ENCODE assay signal across 8 cellular contexts in the genomic region with DNA sequence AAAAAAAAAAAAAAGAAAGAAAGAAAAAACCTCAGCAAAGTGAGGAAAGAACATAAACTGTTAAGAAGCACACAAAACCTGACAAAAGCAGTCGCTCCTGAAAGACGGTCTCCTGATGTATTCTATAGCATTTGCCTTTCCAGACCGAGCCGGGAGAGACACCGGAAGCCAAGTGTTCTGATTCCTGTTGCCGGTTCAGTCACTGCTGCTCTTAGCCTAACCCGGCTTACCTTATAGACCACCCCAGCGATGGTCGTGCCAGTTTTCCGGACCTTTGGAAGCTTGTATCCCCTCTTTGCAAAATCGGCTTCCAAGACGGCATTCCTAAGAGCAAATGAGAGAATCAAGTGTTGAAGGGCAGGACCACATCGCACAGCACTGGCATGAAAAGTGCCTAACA. TPM values are rescaled to one million over a fixed set of nuclear protein-coding genes. Genes with fewer than 3 reads are reported as not detected.
DNase-seq lines count a peak whose midpoint lies in the region; ATAC-seq and TF ChIP-seq lines count a peak whose summit lies in the region.
"Had no signal": no experiment of that assay in that cellular context is flagged by ENCODE, and none has a peak within 500 bp of the region (broad histone marks: within the 10 kb centered on the region; RNA-seq: fewer than 3 reads in every experiment).

No MANE protein-coding gene starts in this region.

- no peaks in the 10 kb centered on the region for H3K27me3 Mint-ChIP-seq in WTC11 (ENCODE audit: low read depth)

- H3K4me3 Mint-ChIP-seq in WTC11, result peak overlapping the region; percentile 99
- peak overlapping the region; percentile 95 for H3K4me3 Mint-ChIP-seq in stimulated activated effector memory CD8-positive, alpha-beta T cell treated with anti-CD3 and anti-CD28 coated beads, Interleukin-12 subunit alpha, Interleukin-12 subunit beta, amount 100 ng/mL, for 72 hours

- no peaks in the 10 kb centered on the region for H3K9me3 ChIP-seq in iPS DF 6.9 (ENCODE audit: control insufficient read depth, insufficient read depth, low read length)

- DNase-seq in HFF-Myc (ENCODE audit: extremely low read depth, low read depth) (no peak), WTC11 (ENCODE audit: low spot score) (no peak), iPS DF 6.9 (ENCODE audit: low read depth, low spot score) (no peak), NCI-H345 (lab: John Stamatoyannopoulos, UW) (no peak), NCI-H2196 treated with DMSO at 0.1 percent for 48 hours (lab: John Stamatoyannopoulos, UW; ENCODE audit: unreplicated experiment) (no peak)
- no peak for DNase-seq in stimulated activated effector memory CD8-positive, alpha-beta T cell treated with anti-CD3 and anti-CD28 coated beads, Interleukin-12 subunit alpha, Interleukin-12 subunit beta, amount 100 ng/mL, for 72 hours (ENCODE audit: low spot score in 2 of 2)

- peaks cover 5% of the 10 kb centered on the region; the same call in 1 of the 2 replicates for H3K36me3 ChIP-seq in iPS DF 6.9 (ENCODE audit: control insufficient read depth, insufficient read depth, low read length)

- H3K27me3 ChIP-seq in iPS DF 6.9 (ENCODE audit: control insufficient read depth, insufficient read depth, low read length), result no peaks in the 10 kb centered on the region

- H3K27ac Mint-ChIP-seq in WTC11, result peak overlapping the region; percentile 98
- H3K27ac Mint-ChIP-seq in stimulated activated effector memory CD8-positive, alpha-beta T cell treated with anti-CD3 and anti-CD28 coated beads, Interleukin-12 subunit alpha, Interleukin-12 subunit beta, amount 100 ng/mL, for 72 hours, result peak overlapping the region; percentile 98

- no CpG with 5 or more reads among the region's 13 CpGs for WGBS in iPS DF 6.9 (ENCODE audit: insufficient coverage, insufficient read length)

- CTCF ChIA-PET in WTC11 (lab: Charles Lee), result interaction anchor here (0.6 to 0.9 kb wide), 3 partner anchors 74 to 961 kb away, joined by 3 read pairs; no protein-coding TSS in a partner anchor

- peaks cover 39% of the 10 kb centered on the region for H3K36me3 Mint-ChIP-seq in WTC11
- peaks cover 60% of the 10 kb centered on the region for H3K36me3 Mint-ChIP-seq in stimulated activated effector memory CD8-positive, alpha-beta T cell treated with anti-CD3 and anti-CD28 coated beads, Interleukin-12 subunit alpha, Interleukin-12 subunit beta, amount 100 ng/mL, for 72 hours

- H3K4me1 ChIP-seq in iPS DF 6.9 (ENCODE audit: control insufficient read depth, insufficient read depth, low read length), result no peaks in the 10 kb centered on the region

- H3K4me1 Mint-ChIP-seq in WTC11, result peaks cover 10% of the 10 kb centered on the region
- H3K4me1 Mint-ChIP-seq in stimulated activated effector memory CD8-positive, alpha-beta T cell treated with anti-CD3 and anti-CD28 coated beads, Interleukin-12 subunit alpha, Interleukin-12 subunit beta, amount 100 ng/mL, for 72 hours, result peaks cover 38% of the 10 kb centered on the region

- no peak for TF ChIP-seq CTCF in HFF-Myc (IDR thresholded peaks at IDR 0.05; ENCODE audit: low read depth, low read length, missing control alignments)
- TF ChIP-seq CTCF in WTC11 (IDR thresholded peaks at IDR 0.05), result no peak

- H3K9me3 Mint-ChIP-seq in WTC11, result peaks cover 4% of the 10 kb centered on the region
- H3K9me3 Mint-ChIP-seq in stimulated activated effector memory CD8-positive, alpha-beta T cell treated with anti-CD3 and anti-CD28 coated beads, Interleukin-12 subunit alpha, Interleukin-12 subunit beta, amount 100 ng/mL, for 72 hours, result no peaks in the 10 kb centered on the region

- POLR2A ChIA-PET in WTC11 (lab: Charles Lee), result no interaction called here

- H3K4me3 ChIP-seq in HFF-Myc (replicated peaks; ENCODE audit: low read depth, low read length) (peak overlapping the region; percentile 100), iPS DF 6.9 (ENCODE audit: low read length) (peak overlapping the region; percentile 70)

- no peak for ATAC-seq in WTC11
- no peak for ATAC-seq in stimulated activated effector memory CD8-positive, alpha-beta T cell treated with anti-CD3 and anti-CD28 coated beads, Interleukin-12 subunit alpha, Interleukin-12 subunit beta, amount 100 ng/mL, for 72 hours
- no peak for ATAC-seq in HG02763 (IDR thresholded peaks at IDR 0.05; ENCODE audit: unreplicated experiment)

- H3K27ac ChIP-seq in iPS DF 6.9 (ENCODE audit: low read length), result no peak overlapping the region

TF ChIP-seq in WTC11, 78 proteins besides CTCF, POLR2A, EP300 and RAD21:
- TF ChIP-seq ETV6 (CRISPR knock-in tag; IDR thresholded peaks at IDR 0.05), result no peak
- TF ChIP-seq SOX15 (CRISPR knock-in tag; IDR thresholded peaks at IDR 0.05), result no peak
- TF ChIP-seq ZNF263 (CRISPR knock-in tag; IDR thresholded peaks at IDR 0.05; ENCODE audit: low read depth), result no peak
- no peak for TF ChIP-seq AFF4 (CRISPR knock-in tag; IDR thresholded peaks at IDR 0.05; ENCODE audit: borderline replicate concordance)
- no peak for TF ChIP-seq TEAD4 (CRISPR knock-in tag; IDR thresholded peaks at IDR 0.05)
- TF ChIP-seq CREM (CRISPR knock-in tag; IDR thresholded peaks at IDR 0.05), result no peak
- TF ChIP-seq, protein P1, sequence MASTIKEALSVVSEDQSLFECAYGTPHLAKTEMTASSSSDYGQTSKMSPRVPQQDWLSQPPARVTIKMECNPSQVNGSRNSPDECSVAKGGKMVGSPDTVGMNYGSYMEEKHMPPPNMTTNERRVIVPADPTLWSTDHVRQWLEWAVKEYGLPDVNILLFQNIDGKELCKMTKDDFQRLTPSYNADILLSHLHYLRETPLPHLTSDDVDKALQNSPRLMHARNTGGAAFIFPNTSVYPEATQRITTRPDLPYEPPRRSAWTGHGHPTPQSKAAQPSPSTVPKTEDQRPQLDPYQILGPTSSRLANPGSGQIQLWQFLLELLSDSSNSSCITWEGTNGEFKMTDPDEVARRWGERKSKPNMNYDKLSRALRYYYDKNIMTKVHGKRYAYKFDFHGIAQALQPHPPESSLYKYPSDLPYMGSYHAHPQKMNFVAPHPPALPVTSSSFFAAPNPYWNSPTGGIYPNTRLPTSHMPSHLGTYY (CRISPR knock-in tag; IDR thresholded peaks at IDR 0.05), result no peak
- TF ChIP-seq ZNF532 (CRISPR knock-in tag; IDR thresholded peaks at IDR 0.05; ENCODE audit: borderline replicate concordance), result no peak

RNA-seq across cellular contexts. Expression of gene PSMB7, which starts 0.6 kb away (rescaled TPM):
- 160 to 187 TPM (median 164 TPM) in 3 replicates for total RNA-seq in WTC11 (2021)

RNA-seq across cellular contexts. Expression of gene ADGRD2, which starts 35.6 kb away (rescaled TPM):
- total RNA-seq in WTC11 (2021), result 0.61 to 1.6 TPM (median 1.3 TPM) in 3 replicates
- total RNA-seq: LHCN-M2 had no signal
